In genomic region chr11:19428206-19429001, GRCh38 we compare ENCODE assay signal across 12 cellular contexts.
DNase-seq lines count a peak whose midpoint lies in the region; TF ChIP-seq lines count a peak whose summit lies in the region.
"Had no signal": no experiment of that assay in that cellular context is flagged by ENCODE, and none has a peak within 500 bp of the region (broad histone marks: within the 10 kb centered on the region; RNA-seq: fewer than 3 reads in every experiment).

No MANE protein-coding gene starts in this region.

- H3K4me1 ChIP-seq in PC-9 (replicated peaks; ENCODE audit: insufficient read depth): peaks cover 50% of the 10 kb centered on the region
- no peaks in the 10 kb centered on the region for H3K4me1 ChIP-seq in esophagus muscularis mucosa
- H3K4me1 ChIP-seq in right atrium auricular region: peaks cover 0 to 26% of the 10 kb centered on the region in 2 donors

- TF ChIP-seq CTCF in HFFc6 (IDR thresholded peaks at IDR 0.05): 0 out of 2 replicates have a peak, but pooled peaks have one; percentile 7
- no peak; the same call in 1 of the 2 replicates for TF ChIP-seq CTCF in PC-9 (conservative IDR thresholded peaks at IDR 0.05)
- no peak for TF ChIP-seq CTCF in esophagus muscularis mucosa (IDR thresholded peaks at IDR 0.05)
- TF ChIP-seq CTCF in right atrium auricular region (IDR thresholded peaks at IDR 0.05): no peak

- no peaks in the 10 kb centered on the region for H4K20me1 ChIP-seq in PC-9 (ENCODE audit: insufficient read depth)

- H3K4me1 Mint-ChIP-seq in HFFc6 (ENCODE audit: low read depth): peaks cover 13% of the 10 kb centered on the region
- no peaks in the 10 kb centered on the region for H3K4me1 Mint-ChIP-seq in immature natural killer cell
- H3K4me1 Mint-ChIP-seq: activated CD4-positive, alpha-beta T cell treated with anti-CD3 and anti-CD28 coated beads, Interleukin-2, amount 10 ng/mL, durations not matched to agents 7 days and 5 days had no signal

- intact Hi-C loops in PC-9 (cut with micrococcal nuclease; ENCODE audit: unreplicated experiment): no loop called here
- intact Hi-C loops in esophagus muscularis mucosa (cut with DNase I): no loop called here

- TF ChIP-seq POLR2A in esophagus muscularis mucosa (IDR thresholded peaks at IDR 0.05; ENCODE audit: low read depth): no peak

- BruUV-seq in PC-9 (replicated peaks; lab: Mats Ljungman, UMichigan): no TSS peak

- no peak overlapping the region for H2AFZ ChIP-seq in PC-9

- no peak overlapping the region for H3K27ac Mint-ChIP-seq in HFFc6
- H3K27ac Mint-ChIP-seq in immature natural killer cell: no peak overlapping the region
- H3K27ac Mint-ChIP-seq: activated CD4-positive, alpha-beta T cell treated with anti-CD3 and anti-CD28 coated beads, Interleukin-2, amount 10 ng/mL, durations not matched to agents 7 days and 5 days had no signal

- TF ChIP-seq EP300 in esophagus muscularis mucosa (IDR thresholded peaks at IDR 0.05): no peak

- POLR2A ChIA-PET in PC-9 (lab: Charles Lee; ENCODE audit: unreplicated experiment): interaction anchor here (0.5 to 0.6 kb wide), 2 partner anchors 14 to 1324 kb away, joined by 3 read pairs; no protein-coding TSS in a partner anchor

- H3K27me3 ChIP-seq in PC-9 (ENCODE audit: insufficient read depth, low read depth): no peaks in the 10 kb centered on the region
- H3K27me3 ChIP-seq in esophagus muscularis mucosa: peaks cover 0 to 23% (median 3%) of the 10 kb centered on the region in 4 donors
- no peaks in the 10 kb centered on the region for H3K27me3 ChIP-seq in right atrium auricular region
- H3K27me3 ChIP-seq: cardiac muscle cell had no signal

- H3K4me3 ChIP-seq in PC-9 (no peak overlapping the region), esophagus muscularis mucosa (no peak overlapping the region), right atrium auricular region (no peak overlapping the region)
- H3K4me3 ChIP-seq: cardiac muscle cell had no signal

- no peaks in the 10 kb centered on the region for H3K9me3 ChIP-seq in PC-9 (ENCODE audit: insufficient read depth, low read depth)
- no peaks in the 10 kb centered on the region for H3K9me3 ChIP-seq in esophagus muscularis mucosa
- no peaks in the 10 kb centered on the region for H3K9me3 ChIP-seq in right atrium auricular region

- 84% methylated on average over 8 of the region's 8 CpGs for WGBS in esophagus muscularis mucosa

- H3K4me2 ChIP-seq in PC-9: peak overlapping the region; percentile 32

- H3K9me3 Mint-ChIP-seq in HFFc6 (no peaks in the 10 kb centered on the region), immature natural killer cell (no peaks in the 10 kb centered on the region)
- H3K9me3 Mint-ChIP-seq: activated CD4-positive, alpha-beta T cell treated with anti-CD3 and anti-CD28 coated beads, Interleukin-2, amount 10 ng/mL, durations not matched to agents 7 days and 5 days had no signal

- no peak overlapping the region for H3K4me3 Mint-ChIP-seq in HFFc6
- H3K4me3 Mint-ChIP-seq in immature natural killer cell: no peak overlapping the region
- H3K4me3 Mint-ChIP-seq: activated CD4-positive, alpha-beta T cell treated with anti-CD3 and anti-CD28 coated beads, Interleukin-2, amount 10 ng/mL, durations not matched to agents 7 days and 5 days had no signal

- H3K27me3 Mint-ChIP-seq in HFFc6 (ENCODE audit: insufficient read depth) (peaks cover 69% of the 10 kb centered on the region), immature natural killer cell (ENCODE audit: low read depth in 3 of 3) (peaks cover 4 to 7% (median 4%) of the 10 kb centered on the region in 3 donors)

- H3K9me2 ChIP-seq in PC-9 (ENCODE audit: insufficient read depth): no peaks in the 10 kb centered on the region

- H3K27ac ChIP-seq in PC-9 (peak overlapping the region; percentile 70), esophagus muscularis mucosa (replicated peaks in 1 of 4) (no peak overlapping the region), right atrium auricular region (no peak overlapping the region)
- H3K27ac ChIP-seq: cardiac muscle cell had no signal

- no peaks in the 10 kb centered on the region for H3K36me3 ChIP-seq in PC-9 (ENCODE audit: low read depth)
- no peaks in the 10 kb centered on the region for H3K36me3 ChIP-seq in esophagus muscularis mucosa
- no peaks in the 10 kb centered on the region for H3K36me3 ChIP-seq in right atrium auricular region
- H3K36me3 ChIP-seq: cardiac muscle cell had no signal

- CTCF ChIA-PET in PC-9 (lab: Charles Lee): interaction anchor here (0.6 kb wide), 1 partner anchor 105 kb away, joined by 3 read pairs; no protein-coding TSS in a partner anchor

- H3K79me2 ChIP-seq in PC-9 (ENCODE audit: low read depth): no peaks in the 10 kb centered on the region

- H3F3A ChIP-seq in PC-9 (ENCODE audit: insufficient read depth, low read depth): peaks cover 16% of the 10 kb centered on the region

- no peaks in the 10 kb centered on the region for H3K36me3 Mint-ChIP-seq in HFFc6 (ENCODE audit: low read depth)
- no peaks in the 10 kb centered on the region for H3K36me3 Mint-ChIP-seq in immature natural killer cell

- DNase-seq in DMS53 (lab: John Stamatoyannopoulos, UW) (peak; percentile 64), HFFc6 (no peak), PC-9 (peak in 1 of 2 experiments; percentile 92), esophagus muscularis mucosa (ENCODE audit: extremely low spot score) (peak; percentile 24), right atrium auricular region (ENCODE audit: low spot score) (no peak), hypothalamus (lab: John Stamatoyannopoulos, UW) (no peak), immature natural killer cell (no peak)
- DNase-seq in stimulated activated CD4-positive, alpha-beta T cell treated with anti-CD3 and anti-CD28 coated beads, Interleukin-15, amount 100 ng/mL, for 24 hours: no peak
- DNase-seq: activated CD4-positive, alpha-beta T cell treated with anti-CD3 and anti-CD28 coated beads, Interleukin-2, amount 10 ng/mL, durations not matched to agents 7 days and 5 days; C1 segment of cervical spinal cord; SW 1271 had no signal

Comparison
In these comparisons a context has a peak if more than half of its experiments do, and no peak if none do; other contexts are left out.
1. DNase-seq: peak in DMS53 (single experiment) and esophagus muscularis mucosa (single experiment); none in HFFc6 (single experiment), right atrium auricular region (single experiment), hypothalamus (0 of 51), stimulated activated CD4-positive, alpha-beta T cell treated with anti-CD3 and anti-CD28 coated beads, Interleukin-15, amount 100 ng/mL, for 24 hours (single experiment) and immature natural killer cell (0 of 3).